14 cellular contexts compared by ENCODE assay signal in genomic region chr1:247447162-247447909, GRCh38. TPM values are rescaled to one million over a fixed set of nuclear protein-coding genes. Genes with fewer than 3 reads are reported as not detected.
DNase-seq lines count a peak whose midpoint lies in the region; ATAC-seq and TF ChIP-seq lines count a peak whose summit lies in the region.
"Had no signal": no experiment of that assay in that cellular context is flagged by ENCODE, and none has a peak within 500 bp of the region (broad histone marks: within the 10 kb centered on the region; RNA-seq: fewer than 3 reads in every experiment).

No MANE protein-coding gene starts in this region.

- no peaks in the 10 kb centered on the region for H3K27me3 ChIP-seq in tibial nerve

- WGBS in tibial nerve, 2 donors: 84 to 86% methylated on average over 7 of the region's 7 CpGs

- no peaks in the 10 kb centered on the region for H3K27me3 Mint-ChIP-seq in activated T-cell treated with anti-CD3 and anti-CD28 coated beads, Interleukin-2, amount 50 U/mL, for 24 hours
- H3K27me3 Mint-ChIP-seq in endothelial cell (ENCODE audit: unreplicated experiment): no peaks in the 10 kb centered on the region
- H3K27me3 Mint-ChIP-seq in naive B cell: no peaks in the 10 kb centered on the region

- H3K27ac ChIP-seq in tibial nerve: no peak overlapping the region
- H3K27ac ChIP-seq: HL-60 had no signal

- H3K27ac Mint-ChIP-seq in activated T-cell treated with anti-CD3 and anti-CD28 coated beads, Interleukin-2, amount 50 U/mL, for 24 hours: no peak overlapping the region
- H3K27ac Mint-ChIP-seq in endothelial cell (ENCODE audit: unreplicated experiment) (peak overlapping the region; percentile 93), naive B cell (peak overlapping the region in 1 of 6 donors; percentile 82)

- peaks cover 0 to 5% (median 0%) of the 10 kb centered on the region in 4 donors for H3K4me1 ChIP-seq in tibial nerve

- peaks cover 48% of the 10 kb centered on the region for H3K36me3 Mint-ChIP-seq in activated T-cell treated with anti-CD3 and anti-CD28 coated beads, Interleukin-2, amount 50 U/mL, for 24 hours (ENCODE audit: low read depth)
- H3K36me3 Mint-ChIP-seq in endothelial cell (ENCODE audit: low read depth, unreplicated experiment) (no peaks in the 10 kb centered on the region), naive B cell (peaks cover 0 to 14% of the 10 kb centered on the region in 2 donors)

- peaks cover 0 to 4% (median 0%) of the 10 kb centered on the region in 3 donors for H3K36me3 ChIP-seq in tibial nerve

- H3K4me1 Mint-ChIP-seq in activated T-cell treated with anti-CD3 and anti-CD28 coated beads, Interleukin-2, amount 50 U/mL, for 24 hours (ENCODE audit: low read depth): peaks cover 4% of the 10 kb centered on the region
- H3K4me1 Mint-ChIP-seq in endothelial cell (ENCODE audit: unreplicated experiment) (peaks cover 16% of the 10 kb centered on the region), naive B cell (peaks cover 0 to 8% (median 2%) of the 10 kb centered on the region in 3 donors)

- no peak for TF ChIP-seq POLR2A in tibial nerve (IDR thresholded peaks at IDR 0.05)

- TF ChIP-seq EP300 in tibial nerve (IDR thresholded peaks at IDR 0.05): no peak

- peak overlapping the region; percentile 54 for H3K4me3 Mint-ChIP-seq in activated T-cell treated with anti-CD3 and anti-CD28 coated beads, Interleukin-2, amount 50 U/mL, for 24 hours
- H3K4me3 Mint-ChIP-seq in endothelial cell (ENCODE audit: unreplicated experiment): no peak overlapping the region
- H3K4me3 Mint-ChIP-seq in naive B cell: peak overlapping the region in 5 of 8 donors; percentile 54 to 86 (median 73)

- peaks cover 0 to 12% (median 0%) of the 10 kb centered on the region in 4 donors for H3K9me3 ChIP-seq in tibial nerve

- no peak for ATAC-seq in naive B cell (ENCODE audit: low read depth in 2 of 2)
- ATAC-seq: activated T-cell treated with anti-CD3 and anti-CD28 coated beads, Interleukin-2, amount 50 U/mL, for 72 hours had no signal

- peak overlapping the region; percentile 36 to 54 (median 43) for H3K4me3 ChIP-seq in tibial nerve

- TF ChIP-seq CTCF in endothelial cell (IDR thresholded peaks at IDR 0.05; ENCODE audit: unreplicated experiment) (no peak), tibial nerve (IDR thresholded peaks at IDR 0.05) (no peak)

- no peaks in the 10 kb centered on the region for H3K9me3 Mint-ChIP-seq in activated T-cell treated with anti-CD3 and anti-CD28 coated beads, Interleukin-2, amount 50 U/mL, for 24 hours
- H3K9me3 Mint-ChIP-seq in endothelial cell (ENCODE audit: unreplicated experiment) (no peaks in the 10 kb centered on the region), naive B cell (peaks cover 0 to 2% (median 0%) of the 10 kb centered on the region in 7 donors)
- H3K9me3 Mint-ChIP-seq: activated T-cell treated with anti-CD3 and anti-CD28 coated beads, Interleukin-2, amount 50 U/mL, for 72 hours had no signal

- no peak for DNase-seq in activated T-cell treated with anti-CD3 and anti-CD28 coated beads, Interleukin-2, amount 50 U/mL, for 24 hours
- DNase-seq in activated T-cell treated with anti-CD3 and anti-CD28 coated beads for 4 hours: no peak
- no peak for DNase-seq in endothelial cell (ENCODE audit: low spot score)
- DNase-seq in naive B cell: no peak
- DNase-seq in tibial nerve (ENCODE audit: low spot score in 2 of 2): no peak
- DNase-seq in COLO829 (ENCODE audit: low spot score): no peak
- DNase-seq in NCI-H524 treated with DMSO at 0.1 percent for 48 hours (lab: John Stamatoyannopoulos, UW): no peak
- no peak for DNase-seq in SW480 (ENCODE audit: low spot score)
- DNase-seq: 8988T; GF-D8; NCI-H1436 treated with DMSO at 0.1 percent for 48 hours; NK-92 treated with Interleukin-12 subunit alpha and Interleukin-12 subunit beta, amount 100 ng/mL, for 24 hours had no signal

RNA-seq across cellular contexts. Expression of gene OR2B11, which starts 10.6 kb away (rescaled TPM):
- total RNA-seq in endothelial cell (ENCODE audit: unreplicated experiment) (not detected), tibial nerve (not detected)
- not detected for polyA plus RNA-seq in naive B cell (ENCODE audit: low read depth in 6 of 6)

RNA-seq across cellular contexts. Expression of gene NLRP3, which starts 31.4 kb away (rescaled TPM):
- total RNA-seq in endothelial cell (ENCODE audit: unreplicated experiment): 0.44 TPM
- under 1 TPM in 3 of 6 donors, not detected in 3; 0.09 to 0.17 (median 0.11) TPM for polyA plus RNA-seq in naive B cell (ENCODE audit: low read depth in 6 of 6)
- total RNA-seq in tibial nerve: 1 to 10 TPM; 1.3 to 4.9 (median 3.1) TPM
